Comparison of ENCODE assay signal across 1 cellular context in the genomic region with DNA sequence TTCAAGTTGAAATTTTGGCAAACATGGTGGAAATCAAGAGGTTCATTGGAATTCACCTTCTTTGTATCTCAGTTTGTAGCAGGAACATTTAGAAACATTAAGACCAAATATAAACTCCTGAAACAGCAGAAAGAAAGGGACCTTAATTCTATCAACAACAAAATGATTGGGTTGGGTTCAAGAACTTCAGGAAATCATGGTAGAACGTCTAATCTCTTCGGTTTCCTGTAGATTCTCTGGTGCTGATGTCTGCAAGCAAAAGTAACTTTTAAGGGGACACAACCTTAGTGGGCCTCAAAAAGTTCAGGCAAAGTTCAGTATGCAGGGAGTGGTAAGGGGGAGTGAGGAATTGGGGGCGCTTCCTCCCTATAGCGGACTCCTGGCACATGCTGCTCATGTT.
TF ChIP-seq lines count a peak whose summit lies in the region.

No MANE protein-coding gene starts in this region.

TF ChIP-seq in HepG2, 621 proteins besides CTCF, POLR2A, EP300 and RAD21 (continued from another document):
- TF ChIP-seq, protein P1, sequence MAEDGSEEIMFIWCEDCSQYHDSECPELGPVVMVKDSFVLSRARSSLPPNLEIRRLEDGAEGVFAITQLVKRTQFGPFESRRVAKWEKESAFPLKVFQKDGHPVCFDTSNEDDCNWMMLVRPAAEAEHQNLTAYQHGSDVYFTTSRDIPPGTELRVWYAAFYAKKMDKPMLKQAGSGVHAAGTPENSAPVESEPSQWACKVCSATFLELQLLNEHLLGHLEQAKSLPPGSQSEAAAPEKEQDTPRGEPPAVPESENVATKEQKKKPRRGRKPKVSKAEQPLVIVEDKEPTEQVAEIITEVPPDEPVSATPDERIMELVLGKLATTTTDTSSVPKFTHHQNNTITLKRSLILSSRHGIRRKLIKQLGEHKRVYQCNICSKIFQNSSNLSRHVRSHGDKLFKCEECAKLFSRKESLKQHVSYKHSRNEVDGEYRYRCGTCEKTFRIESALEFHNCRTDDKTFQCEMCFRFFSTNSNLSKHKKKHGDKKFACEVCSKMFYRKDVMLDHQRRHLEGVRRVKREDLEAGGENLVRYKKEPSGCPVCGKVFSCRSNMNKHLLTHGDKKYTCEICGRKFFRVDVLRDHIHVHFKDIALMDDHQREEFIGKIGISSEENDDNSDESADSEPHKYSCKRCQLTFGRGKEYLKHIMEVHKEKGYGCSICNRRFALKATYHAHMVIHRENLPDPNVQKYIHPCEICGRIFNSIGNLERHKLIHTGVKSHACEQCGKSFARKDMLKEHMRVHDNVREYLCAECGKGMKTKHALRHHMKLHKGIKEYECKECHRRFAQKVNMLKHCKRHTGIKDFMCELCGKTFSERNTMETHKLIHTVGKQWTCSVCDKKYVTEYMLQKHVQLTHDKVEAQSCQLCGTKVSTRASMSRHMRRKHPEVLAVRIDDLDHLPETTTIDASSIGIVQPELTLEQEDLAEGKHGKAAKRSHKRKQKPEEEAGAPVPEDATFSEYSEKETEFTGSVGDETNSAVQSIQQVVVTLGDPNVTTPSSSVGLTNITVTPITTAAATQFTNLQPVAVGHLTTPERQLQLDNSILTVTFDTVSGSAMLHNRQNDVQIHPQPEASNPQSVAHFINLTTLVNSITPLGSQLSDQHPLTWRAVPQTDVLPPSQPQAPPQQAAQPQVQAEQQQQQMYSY (CRISPR knock-in tag; IDR thresholded peaks at IDR 0.05): no peak
